13 cellular contexts compared by ENCODE assay signal in genomic region chr1:57741521-57741920, GRCh38.
DNase-seq lines count a peak whose midpoint lies in the region; ATAC-seq and TF ChIP-seq lines count a peak whose summit lies in the region.
"Had no signal": no experiment of that assay in that cellular context is flagged by ENCODE, and none has a peak within 500 bp of the region (broad histone marks: within the 10 kb centered on the region; RNA-seq: fewer than 3 reads in every experiment).

No MANE protein-coding gene starts in this region.

- H3K4me1 ChIP-seq in osteoblast (ENCODE audit: insufficient read depth, low read length): no peaks in the 10 kb centered on the region
- H3K4me1 ChIP-seq: testis had no signal

- no peaks in the 10 kb centered on the region for H3K9me3 ChIP-seq in osteoblast (ENCODE audit: low read depth, low read length)
- H3K9me3 ChIP-seq: testis had no signal

- no peak overlapping the region for H3K27ac ChIP-seq in osteoblast (ENCODE audit: low read depth, low read length)
- H3K27ac ChIP-seq: testis had no signal

- TF ChIP-seq CTCF in osteoblast (IDR thresholded peaks at IDR 0.05; ENCODE audit: extremely low read depth, low read depth, low read length): no peak

- ATAC-seq in GM19025 (IDR thresholded peaks at IDR 0.05; ENCODE audit: low read depth, unreplicated experiment) (peak; percentile 90), GM21786 (IDR thresholded peaks at IDR 0.05; ENCODE audit: unreplicated experiment) (peak; percentile 84), HG03139 (IDR thresholded peaks at IDR 0.05; ENCODE audit: unreplicated experiment) (peak; percentile 65), HG02970 (IDR thresholded peaks at IDR 0.05; ENCODE audit: low FRiP score, unreplicated experiment) (no peak)

- no peaks in the 10 kb centered on the region for H3K27me3 ChIP-seq in osteoblast (ENCODE audit: insufficient read depth, low read length)
- H3K27me3 ChIP-seq: testis had no signal

- H3K36me3 ChIP-seq in osteoblast (ENCODE audit: insufficient read depth, low read length): no peaks in the 10 kb centered on the region

- H3K4me3 ChIP-seq in osteoblast (ENCODE audit: insufficient read depth, low read length): no peak overlapping the region
- H3K4me3 ChIP-seq: testis had no signal

- no peaks in the 10 kb centered on the region for H3K79me2 ChIP-seq in osteoblast (ENCODE audit: insufficient read depth, low read length)

- peak; percentile 76 for DNase-seq in osteoblast (ENCODE audit: insufficient read length, low spot score, missing footprints)
- no peak for DNase-seq in T-helper 1 cell
- DNase-seq in activated effector memory CD4-positive, alpha-beta T cell treated with Interleukin-2 at 50 U/mL for 16 hours: no peak
- no peak for DNase-seq in NCI-H1092 (lab: John Stamatoyannopoulos, UW)
- DNase-seq: activated naive CD4-positive, alpha-beta T cell treated with Interleukin-2 at 50 U/mL for 16 hours; NCI-H1930; occipital lobe; small intestine; testis had no signal

- no peaks in the 10 kb centered on the region for H4K20me1 ChIP-seq in osteoblast (ENCODE audit: insufficient read depth, low read length)

- H2AFZ ChIP-seq in osteoblast (ENCODE audit: low read length): no peak overlapping the region

- no peak overlapping the region for H3K4me2 ChIP-seq in osteoblast (ENCODE audit: insufficient read depth, low read length)
